ENCODE assay signal across 8 cellular contexts in the genomic region with DNA sequence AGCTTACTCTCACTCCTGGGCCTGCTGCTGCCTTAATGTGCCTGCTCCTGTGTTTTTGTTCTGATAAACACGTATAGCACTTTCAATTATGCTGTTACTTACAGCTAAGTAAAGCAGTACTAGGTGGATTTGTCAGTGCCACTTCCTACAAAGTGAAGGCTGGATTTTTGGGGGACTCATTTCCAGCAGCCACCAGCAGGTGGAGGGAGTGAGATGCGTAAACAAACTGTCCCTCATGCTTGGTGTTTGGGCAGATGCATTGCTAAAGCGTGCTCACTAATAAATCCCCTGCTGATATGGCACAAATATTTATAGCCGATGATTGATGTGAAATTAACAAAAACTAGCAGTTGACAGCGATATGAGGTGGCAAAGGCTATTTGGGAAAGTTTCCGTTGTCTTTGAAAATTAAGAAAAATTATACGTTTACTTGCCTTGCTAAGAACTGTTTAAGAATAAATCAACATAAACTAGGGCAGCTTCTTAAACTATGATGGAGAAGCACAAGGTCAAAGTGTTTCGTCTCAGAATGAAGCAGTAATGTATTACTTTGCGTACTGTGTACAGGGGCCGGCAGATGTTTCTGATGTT.
DNase-seq lines count a peak whose midpoint lies in the region; ATAC-seq, FAIRE-seq and TF ChIP-seq lines count a peak whose summit lies in the region.

No MANE protein-coding gene starts in this region.

- H3K36me3 ChIP-seq in neuronal stem cell (replicated peaks in 1 of 2; ENCODE audit: control insufficient read depth in 2 of 2, insufficient read depth in 2 of 2, low read length in 2 of 2), result peaks cover 0 to 2% of the 10 kb centered on the region in 2 donors

- no peak overlapping the region for H3K4ac ChIP-seq in neuronal stem cell (ENCODE audit: low read length)

- no peak overlapping the region for H2AK5ac ChIP-seq in neuronal stem cell (ENCODE audit: low read depth, low read length)

- H3K79me1 ChIP-seq in neuronal stem cell (ENCODE audit: low read depth, low read length), result no peaks in the 10 kb centered on the region

- no peak overlapping the region for H2AFZ ChIP-seq in neuronal stem cell (ENCODE audit: low read length)

- no peak overlapping the region for H4K91ac ChIP-seq in neuronal stem cell (ENCODE audit: low read depth, low read length, poor library complexity)

- POLR2A ChIA-PET in activated CD8-positive, alpha-beta T cell treated with anti-CD3 and anti-CD28 coated beads for 36 hours (lab: Charles Lee), result no interaction called here

- H3K4me1 ChIP-seq in neuronal stem cell (ENCODE audit: control insufficient read depth in 2 of 2, insufficient read depth in 1 of 2, low read depth in 1 of 2, low read length in 2 of 2), result peaks cover 2 to 4% of the 10 kb centered on the region in 2 donors

- intact Hi-C loops in activated CD8-positive, alpha-beta T cell treated with anti-CD3 and anti-CD28 coated beads for 36 hours (cut with micrococcal nuclease), result loop anchor here (1.0 to 10.0 kb wide), 2 partner anchors 151 to 461 kb away; no protein-coding TSS in a partner anchor

- H2BK12ac ChIP-seq in neuronal stem cell (ENCODE audit: low read length), result no peak overlapping the region

- no peak overlapping the region for H3K27ac Mint-ChIP-seq in activated CD8-positive, alpha-beta T cell treated with anti-CD3 and anti-CD28 coated beads for 36 hours

- H3K27ac ChIP-seq in neuronal stem cell (replicated peaks; ENCODE audit: low read length), result no peak overlapping the region

- peaks cover 3% of the 10 kb centered on the region for H3K27me3 Mint-ChIP-seq in activated CD8-positive, alpha-beta T cell treated with anti-CD3 and anti-CD28 coated beads for 36 hours

- H3K9me3 ChIP-seq in neuronal stem cell (replicated peaks in 1 of 2; ENCODE audit: control insufficient read depth in 2 of 2, insufficient read depth in 1 of 2, low read depth in 1 of 2, low read length in 2 of 2), result no peaks in the 10 kb centered on the region

- peak in 9 of 14 donors; percentile 11 to 74 (median 56) for DNase-seq in C1 segment of cervical spinal cord (lab: John Stamatoyannopoulos, UW)
- peak; percentile 47 for DNase-seq in GM19239 (ENCODE audit: insufficient read length, low spot score)
- DNase-seq in NCI-H226, result peak; percentile 35
- peak; percentile 68 for DNase-seq in activated CD8-positive, alpha-beta T cell treated with anti-CD3 and anti-CD28 coated beads for 36 hours
- peak; percentile 80 for DNase-seq in fibroblast of mammary gland (ENCODE audit: low read depth)
- peak; percentile 62 for DNase-seq in neuronal stem cell (ENCODE audit: low spot score)

- H4K8ac ChIP-seq in neuronal stem cell (ENCODE audit: low read depth, low read length), result no peak overlapping the region

- H3K23ac ChIP-seq in neuronal stem cell (ENCODE audit: low read depth, low read length, poor library complexity), result no peak overlapping the region

- no peak overlapping the region for H3K9ac ChIP-seq in neuronal stem cell (ENCODE audit: low read depth, low read length, poor library complexity)

- H3K4me2 ChIP-seq in neuronal stem cell (ENCODE audit: insufficient read depth, low read length, poor library complexity, severe bottlenecking), result no peak overlapping the region

- CTCF ChIA-PET in activated CD8-positive, alpha-beta T cell treated with anti-CD3 and anti-CD28 coated beads for 36 hours (lab: Charles Lee), result interaction anchor here (0.6 to 4.0 kb wide), 10 partner anchors 14 to 1045 kb away, joined by 3 to 25 read pairs (median 3); no protein-coding TSS in a partner anchor

- no peaks in the 10 kb centered on the region for H3K36me3 Mint-ChIP-seq in activated CD8-positive, alpha-beta T cell treated with anti-CD3 and anti-CD28 coated beads for 36 hours (ENCODE audit: low read depth)

- no peak overlapping the region for H3K4me3 ChIP-seq in fibroblast of mammary gland (ENCODE audit: control insufficient read depth, low read depth, low read length)
- H3K4me3 ChIP-seq in neuronal stem cell (ENCODE audit: low read length in 2 of 2), result no peak overlapping the region

- no peak overlapping the region for H2BK120ac ChIP-seq in neuronal stem cell (ENCODE audit: low read depth, low read length)

- H3K4me1 Mint-ChIP-seq in activated CD8-positive, alpha-beta T cell treated with anti-CD3 and anti-CD28 coated beads for 36 hours (ENCODE audit: low read depth), result no peaks in the 10 kb centered on the region

- no peak overlapping the region for H3K4me3 Mint-ChIP-seq in activated CD8-positive, alpha-beta T cell treated with anti-CD3 and anti-CD28 coated beads for 36 hours

- TF ChIP-seq CTCF in activated CD8-positive, alpha-beta T cell treated with anti-CD3 and anti-CD28 coated beads for 36 hours (IDR thresholded peaks at IDR 0.05), result peak; percentile 65
- TF ChIP-seq CTCF in fibroblast of mammary gland (conservative IDR thresholded peaks at IDR 0.05; ENCODE audit: control insufficient read depth, insufficient read depth, low read depth, low read length), result peak; percentile 91

- no peak overlapping the region for H3K14ac ChIP-seq in neuronal stem cell (ENCODE audit: low read length)

- no peak for ATAC-seq in activated CD8-positive, alpha-beta T cell treated with anti-CD3 and anti-CD28 coated beads for 36 hours
- ATAC-seq in GM21825 (IDR thresholded peaks at IDR 0.05; ENCODE audit: unreplicated experiment) (no peak), GM21737 (IDR thresholded peaks at IDR 0.05; ENCODE audit: unreplicated experiment) (no peak)

- no peaks in the 10 kb centered on the region for H3K27me3 ChIP-seq in neuronal stem cell (ENCODE audit: control insufficient read depth in 3 of 3, insufficient read depth in 3 of 3, low read depth in 1 of 3, low read length in 3 of 3)

- no peak overlapping the region for H2BK5ac ChIP-seq in neuronal stem cell (ENCODE audit: low read length)

- no peaks in the 10 kb centered on the region for H3K9me3 Mint-ChIP-seq in activated CD8-positive, alpha-beta T cell treated with anti-CD3 and anti-CD28 coated beads for 36 hours

- FAIRE-seq in GM19239 (lab: Jason Lieb, UNC), result peak; percentile 65

- H3K18ac ChIP-seq in neuronal stem cell (ENCODE audit: low read length), result no peak overlapping the region

- H2BK15ac ChIP-seq in neuronal stem cell (ENCODE audit: low read length), result no peak overlapping the region

- no CpG with 5 or more reads among the region's 10 CpGs for WGBS in neuronal stem cell (ENCODE audit: extremely low coverage in 2 of 2, insufficient read length in 2 of 2, insufficient replicate concordance in 1 of 2), 2 donors
